9 cellular contexts compared by ENCODE assay signal in the genomic region with DNA sequence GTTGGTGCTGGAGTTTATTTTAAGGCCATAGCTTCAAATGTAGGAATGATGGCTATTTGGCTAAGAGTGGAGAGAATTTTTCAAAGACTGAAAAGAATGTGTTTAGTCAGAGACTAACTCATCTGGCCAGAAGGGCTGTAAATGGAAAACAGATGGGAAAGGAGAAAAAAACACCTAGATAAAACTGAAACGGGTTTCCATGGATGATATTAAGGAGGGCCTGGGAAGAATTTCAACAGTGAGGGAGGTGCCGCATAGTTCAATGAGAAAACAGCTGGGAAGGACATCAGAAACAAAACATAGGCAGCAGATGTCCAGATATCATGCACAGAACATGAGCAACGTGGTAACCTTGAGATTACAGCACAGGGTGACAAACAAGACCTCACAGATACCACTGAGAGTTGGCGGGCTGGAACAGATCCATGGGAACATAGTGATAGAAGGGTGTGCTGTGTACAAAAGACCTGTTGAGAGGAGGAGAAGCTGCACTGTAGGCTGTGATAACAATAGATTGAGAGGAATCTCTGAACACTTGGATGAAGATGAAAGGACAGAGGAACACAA. TPM values are rescaled to one million over a fixed set of nuclear protein-coding genes. Genes with fewer than 3 reads are reported as not detected.
A peak's percentile ranks its signal among the peaks of the same experiment; 100 is the strongest.
DNase-seq lines count a peak whose midpoint lies in the region; TF ChIP-seq lines count a peak whose summit lies in the region.
"Had no signal": no experiment of that assay in that cellular context is flagged by ENCODE, and none has a peak within 500 bp of the region (broad histone marks: within the 10 kb centered on the region; RNA-seq: fewer than 3 reads in every experiment).

No MANE protein-coding gene starts in this region.

- TF ChIP-seq POLR2A in tibial nerve (IDR thresholded peaks at IDR 0.05) (no peak), esophagus squamous epithelium (IDR thresholded peaks at IDR 0.05) (no peak)

- peak; percentile 14 to 87 for TF ChIP-seq EP300 in tibial nerve (IDR thresholded peaks at IDR 0.05)

- peak in 1 of 5 experiments; percentile 14 for TF ChIP-seq CTCF in tibial nerve (IDR thresholded peaks at IDR 0.05)
- TF ChIP-seq CTCF in esophagus squamous epithelium (IDR thresholded peaks at IDR 0.05) = no peak

- peak overlapping the region in 3 of 4 donors; percentile 61 to 78 (median 76) for H3K27ac ChIP-seq in tibial nerve
- peak overlapping the region in 1 of 4 donors; percentile 3 for H3K27ac ChIP-seq in esophagus squamous epithelium
- H3K27ac ChIP-seq: WERI-Rb-1 had no signal

- peak; percentile 69 for DNase-seq in HS-27A (ENCODE audit: low read depth)
- DNase-seq in astrocyte of the hippocampus (ENCODE audit: low read depth, low spot score) = peak; percentile 71
- DNase-seq in kidney glomerular epithelial cell (lab: John Stamatoyannopoulos, UW) = peak; percentile 58
- DNase-seq in tibial nerve (ENCODE audit: low spot score in 2 of 2) = peak; percentile 78 to 88
- DNase-seq in T-helper 2 cell = no peak
- DNase-seq in esophagus squamous epithelium (lab: John Stamatoyannopoulos, UW) = no peak
- DNase-seq in T-helper 9 cell = no peak
- no peak for DNase-seq in NCI-H1048 (lab: John Stamatoyannopoulos, UW)
- DNase-seq: WERI-Rb-1 had no signal

- no peaks in the 10 kb centered on the region for H3K36me3 ChIP-seq in tibial nerve
- H3K36me3 ChIP-seq in esophagus squamous epithelium = no peaks in the 10 kb centered on the region
- H3K36me3 ChIP-seq: WERI-Rb-1 had no signal

- no peak overlapping the region for H3K4me3 ChIP-seq in tibial nerve
- no peak overlapping the region for H3K4me3 ChIP-seq in esophagus squamous epithelium

- WGBS in tibial nerve, 2 donors = 44 to 51% methylated on average over 4 of the region's 4 CpGs
- WGBS in esophagus squamous epithelium, 2 donors = 36 to 45% methylated on average over 4 of the region's 4 CpGs

- intact Hi-C loops in esophagus squamous epithelium (cut with DNase I) = no loop called here

- no peaks in the 10 kb centered on the region for H3K27me3 ChIP-seq in tibial nerve
- no peaks in the 10 kb centered on the region for H3K27me3 ChIP-seq in esophagus squamous epithelium

- H3K9me3 ChIP-seq in tibial nerve (no peaks in the 10 kb centered on the region), esophagus squamous epithelium (no peaks in the 10 kb centered on the region)

- H3K4me1 ChIP-seq in tibial nerve (peaks cover 0 to 5% (median 0%) of the 10 kb centered on the region in 4 donors), esophagus squamous epithelium (peaks cover 0 to 14% (median 0%) of the 10 kb centered on the region in 3 donors)

RNA-seq across cellular contexts. Expression of gene RAD23B, which starts 31.2 kb away (rescaled TPM):
- total RNA-seq in tibial nerve = 10 to 100 TPM; 87.3 to 98.6 (median 93.1) TPM
- 10 to 100 TPM; 69.8 to 94.4 (median 74.4) TPM for total RNA-seq in esophagus squamous epithelium

Comparison
In these comparisons a context has a peak if more than half of its experiments do, and no peak if none do; other contexts are left out.
1. DNase-seq: peak in HS-27A (single experiment), astrocyte of the hippocampus (single experiment), kidney glomerular epithelial cell (single experiment) and tibial nerve (2 of 2); none in T-helper 2 cell (0 of 5), esophagus squamous epithelium (single experiment), T-helper 9 cell (single experiment) and NCI-H1048 (single experiment).